Comparison of ENCODE assay signal across 8 cellular contexts in genomic region chr3:177781686-177782161, GRCh38.
DNase-seq lines count a peak whose midpoint lies in the region; ATAC-seq and TF ChIP-seq lines count a peak whose summit lies in the region.
"Had no signal": no experiment of that assay in that cellular context is flagged by ENCODE, and none has a peak within 500 bp of the region (broad histone marks: within the 10 kb centered on the region; RNA-seq: fewer than 3 reads in every experiment).

No MANE protein-coding gene starts in this region.

- H3K27ac Mint-ChIP-seq in mesothelial cell of epicardium, result peak overlapping the region; percentile 85
- peak overlapping the region; percentile 48 for H3K27ac Mint-ChIP-seq in type B pancreatic cell

- TF ChIP-seq CTCF in mesothelial cell of epicardium (IDR thresholded peaks at IDR 0.05; ENCODE audit: unreplicated experiment) (no peak), type B pancreatic cell (conservative IDR thresholded peaks at IDR 0.05) (no peak)

- peaks cover 28% of the 10 kb centered on the region for H3K4me1 Mint-ChIP-seq in mesothelial cell of epicardium
- peaks cover 29% of the 10 kb centered on the region for H3K4me1 Mint-ChIP-seq in type B pancreatic cell (ENCODE audit: unreplicated experiment)

- no peak for ATAC-seq in HG03354 (IDR thresholded peaks at IDR 0.05; ENCODE audit: poor library complexity, severe bottlenecking, unreplicated experiment)

- H3K27me3 Mint-ChIP-seq in mesothelial cell of epicardium (ENCODE audit: low read depth) (no peaks in the 10 kb centered on the region), type B pancreatic cell (no peaks in the 10 kb centered on the region)

- no peaks in the 10 kb centered on the region for H3K36me3 Mint-ChIP-seq in mesothelial cell of epicardium
- H3K36me3 Mint-ChIP-seq in type B pancreatic cell, result no peaks in the 10 kb centered on the region

- H3K4me3 Mint-ChIP-seq in mesothelial cell of epicardium, result no peak overlapping the region
- H3K4me3 Mint-ChIP-seq in type B pancreatic cell, result no peak overlapping the region

- H3K9me3 Mint-ChIP-seq in mesothelial cell of epicardium, result peaks cover 7% of the 10 kb centered on the region
- H3K9me3 Mint-ChIP-seq in type B pancreatic cell, result peaks cover 4% of the 10 kb centered on the region

- peak; percentile 21 to 37 for DNase-seq in NOMO-1 (lab: John Stamatoyannopoulos, UW; ENCODE audit: unreplicated experiment in 2 of 2)
- peak; percentile 88 for DNase-seq in dedifferentiated amniotic fluid mesenchymal stem cell (ENCODE audit: extremely low spot score)
- no peak for DNase-seq in mesothelial cell of epicardium (ENCODE audit: low spot score in 2 of 2, unreplicated experiment in 2 of 2)
- DNase-seq in type B pancreatic cell (ENCODE audit: extremely low spot score, unreplicated experiment), result no peak
- no peak for DNase-seq in stimulated activated CD4-positive, alpha-beta T cell treated with anti-CD3 and anti-CD28 coated beads, Interleukin-4, amount 100 ng/mL, for 1 hour
- no peak for DNase-seq in A172 (ENCODE audit: low spot score)
- DNase-seq: SHP77 had no signal

Comparison
In these comparisons a context has a peak if more than half of its experiments do, and no peak if none do; other contexts are left out.
1. DNase-seq: peak in NOMO-1 (2 of 2) and dedifferentiated amniotic fluid mesenchymal stem cell (single experiment); none in mesothelial cell of epicardium (0 of 2), type B pancreatic cell (single experiment), stimulated activated CD4-positive, alpha-beta T cell treated with anti-CD3 and anti-CD28 coated beads, Interleukin-4, amount 100 ng/mL, for 1 hour (single experiment) and A172 (single experiment).